14 cellular contexts compared by ENCODE assay signal in the genomic region with DNA sequence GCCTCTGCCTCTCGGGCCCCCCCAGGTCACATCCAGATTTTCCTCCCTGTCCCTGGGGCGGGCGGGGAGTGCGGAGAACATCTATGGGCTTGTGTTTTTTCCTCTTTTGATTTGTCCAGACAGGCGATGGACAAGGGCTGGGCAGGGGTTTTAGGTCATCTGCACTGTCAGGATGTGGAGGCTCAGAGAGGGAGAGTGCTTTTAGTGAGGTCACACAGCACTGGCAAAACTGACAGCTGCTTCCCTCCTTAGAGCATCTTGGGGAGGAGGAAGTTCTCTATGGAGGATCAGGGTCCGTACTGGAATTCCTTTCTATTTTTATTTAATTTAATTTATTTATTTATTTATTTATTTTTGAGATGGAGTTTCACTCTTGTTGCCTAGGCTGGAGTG. TPM values are rescaled to one million over a fixed set of nuclear protein-coding genes. Genes with fewer than 3 reads are reported as not detected.
DNase-seq lines count a peak whose midpoint lies in the region; ATAC-seq and TF ChIP-seq lines count a peak whose summit lies in the region.
"Had no signal": no experiment of that assay in that cellular context is flagged by ENCODE, and none has a peak within 500 bp of the region (broad histone marks: within the 10 kb centered on the region; RNA-seq: fewer than 3 reads in every experiment).

No MANE protein-coding gene starts in this region.

- H3K4me2 ChIP-seq in fibroblast of lung (ENCODE audit: extremely low read depth, insufficient read depth, low read length) (peak overlapping the region; percentile 32), parathyroid adenoma (ENCODE audit: low read length) (peak overlapping the region; percentile 87)

- H3K79me2 ChIP-seq in fibroblast of lung (ENCODE audit: control insufficient read depth, insufficient read depth, low read length), result peaks cover 67% of the 10 kb centered on the region
- peaks cover 24% of the 10 kb centered on the region for H3K79me2 ChIP-seq in parathyroid adenoma

- TF ChIP-seq POLR2A in heart left ventricle (IDR thresholded peaks at IDR 0.05) (no peak), vagina (IDR thresholded peaks at IDR 0.05) (no peak)

- H3K9ac ChIP-seq in fibroblast of lung (ENCODE audit: insufficient read depth, low read length), result peak overlapping the region; percentile 92
- H3K9ac ChIP-seq in parathyroid adenoma, result peak overlapping the region; percentile 89

- intact Hi-C loops in heart left ventricle (cut with DNase I) (loop anchor here in 6 of 10 donors (2.0 to 5.0 kb wide), 4 partner anchors 24 to 44 kb away; partner anchors contain the start of gene NFIC (in 2 of the 6)), left ventricle myocardium superior (cut with micrococcal nuclease) (no loop called here), vagina (cut with DNase I) (no loop called here)

- H2AFZ ChIP-seq in fibroblast of lung (ENCODE audit: low read length), result no peak overlapping the region
- H2AFZ ChIP-seq in parathyroid adenoma, result peak overlapping the region; percentile 93

- no peaks in the 10 kb centered on the region for H4K20me1 ChIP-seq in fibroblast of lung (ENCODE audit: control insufficient read depth, extremely low read depth, insufficient read depth, low read length)

- H3K27ac ChIP-seq in heart left ventricle, result peak overlapping the region; percentile 95 to 100 (median 100)
- peak overlapping the region; percentile 98 for H3K27ac ChIP-seq in fibroblast of lung (ENCODE audit: insufficient read depth, low read length)
- H3K27ac ChIP-seq in parathyroid adenoma, result peak overlapping the region; percentile 99
- H3K27ac ChIP-seq in vagina, result peak overlapping the region; percentile 100

- H3K9me3 ChIP-seq in heart left ventricle (no peaks in the 10 kb centered on the region), fibroblast of lung (ENCODE audit: control insufficient read depth, insufficient read depth, low read depth, low read length) (no peaks in the 10 kb centered on the region), parathyroid adenoma (ENCODE audit: control insufficient read depth, low read length) (no peaks in the 10 kb centered on the region), vagina (no peaks in the 10 kb centered on the region)

- peak overlapping the region in 11 of 12 donors; percentile 22 to 63 (median 47) for H3K4me3 ChIP-seq in heart left ventricle
- H3K4me3 ChIP-seq in fibroblast of lung (replicated peaks in 1 of 4; ENCODE audit: control extremely low read depth in 1 of 4, insufficient read depth in 1 of 4, low read depth in 3 of 4, low read length in 4 of 4), result peak overlapping the region in 1 of 4 experiments; percentile 57
- peak overlapping the region; percentile 63 for H3K4me3 ChIP-seq in parathyroid adenoma (ENCODE audit: low read depth, low read length)
- H3K4me3 ChIP-seq in vagina, result peak overlapping the region; percentile 46 to 61

- ATAC-seq in heart left ventricle (no peak), left ventricle myocardium superior (no peak), GM21576 (IDR thresholded peaks at IDR 0.05; ENCODE audit: unreplicated experiment) (no peak)
- ATAC-seq: naive thymus-derived CD8-positive, alpha-beta T cell had no signal

- H3K36me3 ChIP-seq in heart left ventricle, result peaks cover 0 to 19% (median 0%) of the 10 kb centered on the region in 9 donors
- peaks cover 7% of the 10 kb centered on the region for H3K36me3 ChIP-seq in fibroblast of lung (ENCODE audit: control insufficient read depth, insufficient read depth, low read length)
- no peaks in the 10 kb centered on the region for H3K36me3 ChIP-seq in parathyroid adenoma (ENCODE audit: control insufficient read depth, insufficient read depth, low read length)
- H3K36me3 ChIP-seq in vagina, result no peaks in the 10 kb centered on the region

- DNase-seq in heart left ventricle (no peak), left ventricle myocardium superior (no peak), fibroblast of lung (ENCODE audit: low read depth in 2 of 2) (no peak), vagina (ENCODE audit: extremely low spot score in 2 of 2) (no peak), NCI-H146 (lab: John Stamatoyannopoulos, UW) (no peak), middle frontal gyrus (ENCODE audit: extremely low spot score, low spot score) (no peak)
- DNase-seq: activated B cell treated with CpG ODN at 0.5 μM for 24 hours; activated T-cell treated with anti-CD3 and anti-CD28 coated beads for 4 hours; amniotic stem cell; naive thymus-derived CD8-positive, alpha-beta T cell; NCI-H524 treated with DMSO at 0.1 percent for 48 hours; SHP77 treated with DMSO at 0.1 percent for 48 hours had no signal

- 31 to 52% (median 41%) methylated on average over 5 to 6 of the region's 6 CpGs for WGBS in heart left ventricle, 4 donors

- peaks cover 9 to 86% (median 53%) of the 10 kb centered on the region in 12 donors for H3K4me1 ChIP-seq in heart left ventricle
- peaks cover 19% of the 10 kb centered on the region for H3K4me1 ChIP-seq in fibroblast of lung (ENCODE audit: control insufficient read depth, extremely low read depth, insufficient read depth, low read length)
- peaks cover 26% of the 10 kb centered on the region for H3K4me1 ChIP-seq in parathyroid adenoma
- H3K4me1 ChIP-seq in vagina, result peaks cover 86% of the 10 kb centered on the region

- no peaks in the 10 kb centered on the region for H3K27me3 ChIP-seq in heart left ventricle
- H3K27me3 ChIP-seq in fibroblast of lung (ENCODE audit: control insufficient read depth, insufficient read depth, low read length), result no peaks in the 10 kb centered on the region
- no peaks in the 10 kb centered on the region for H3K27me3 ChIP-seq in parathyroid adenoma (ENCODE audit: control insufficient read depth, insufficient read depth, low read length)
- H3K27me3 ChIP-seq in vagina, result no peaks in the 10 kb centered on the region

- TF ChIP-seq CTCF in heart left ventricle (IDR thresholded peaks at IDR 0.05), result no peak
- no peak for TF ChIP-seq CTCF in fibroblast of lung (conservative IDR thresholded peaks at IDR 0.05 in 1 of 2, IDR thresholded peaks at IDR 0.05 in 1 of 2; ENCODE audit: low read depth in 1 of 2, low read length in 2 of 2)
- TF ChIP-seq CTCF in parathyroid adenoma (IDR thresholded peaks at IDR 0.05), result no peak
- TF ChIP-seq CTCF in vagina (IDR thresholded peaks at IDR 0.05), result no peak

RNA-seq across cellular contexts. Expression of gene NFIC, which starts 38.9 kb away (rescaled TPM):
- total RNA-seq in heart left ventricle (100 to 1,000 TPM; 107 to 267 (median 155) TPM), left ventricle myocardium superior (178 TPM), fibroblast of lung (34.9 and 66.4 TPM in 2 replicates), vagina (142 TPM)
- polyA plus RNA-seq in heart left ventricle (100 to 1,000 TPM; 159 to 192 TPM), fibroblast of lung (7.9 and 16.6 TPM in 2 replicates)
- 89.7 and 117 TPM in 2 replicates for polyA plus RNA-seq in fibroblast of lung (2012)
- 101 and 159 TPM in 2 replicates for polyA minus RNA-seq in fibroblast of lung (ENCODE audit: low replicate concordance)

Comparison
In these comparisons a context has a peak if more than half of its experiments do, and no peak if none do; other contexts are left out.
1. intact Hi-C loops: an anchor here in heart left ventricle (2.0 to 5.0 kb wide); none called in left ventricle myocardium superior and vagina.